19 cellular contexts compared by ENCODE assay signal in the genomic region with DNA sequence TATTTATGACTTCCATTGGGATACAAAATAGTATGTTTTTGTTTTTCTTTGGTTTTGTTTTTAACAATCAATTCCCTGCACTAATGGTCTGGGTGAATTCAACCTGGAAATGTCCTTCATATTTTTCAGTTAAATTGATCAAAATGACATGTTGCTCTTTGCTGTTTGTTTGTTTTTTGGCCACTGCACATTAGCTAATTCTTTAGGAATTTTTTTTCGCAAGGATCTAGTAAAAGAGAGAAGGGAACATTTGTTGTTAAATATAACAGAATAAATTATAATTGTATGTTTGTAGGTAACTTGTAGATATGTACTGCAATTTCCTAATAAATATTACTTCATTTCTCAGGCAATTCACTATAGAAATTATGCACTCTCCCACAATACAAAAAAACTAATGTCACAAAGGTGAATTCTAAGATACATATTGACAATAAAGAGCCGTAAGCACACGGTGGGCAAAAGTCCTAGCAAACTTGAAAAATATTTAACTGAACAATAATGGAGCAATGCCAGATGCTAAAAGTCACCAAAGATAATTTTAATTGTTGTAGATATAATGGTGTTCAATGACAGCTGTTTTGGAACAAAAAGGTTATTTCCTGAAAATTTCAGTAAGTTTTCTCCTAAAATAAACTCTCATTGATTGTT. TPM values are rescaled to one million over a fixed set of nuclear protein-coding genes. Genes with fewer than 3 reads are reported as not detected.
DNase-seq lines count a peak whose midpoint lies in the region; ATAC-seq, FAIRE-seq and TF ChIP-seq lines count a peak whose summit lies in the region.
"Had no signal": no experiment of that assay in that cellular context is flagged by ENCODE, and none has a peak within 500 bp of the region (broad histone marks: within the 10 kb centered on the region; RNA-seq: fewer than 3 reads in every experiment).

No MANE protein-coding gene starts in this region.

- H3K36me3 ChIP-seq in HEK293 (ENCODE audit: control insufficient read depth in 2 of 2, insufficient read depth in 1 of 2, low read length in 2 of 2) = no peaks in the 10 kb centered on the region; a peak in 1 of 3 replicates
- H3K36me3 ChIP-seq: BE2C had no signal

- no peak overlapping the region for H3K4me3 ChIP-seq in A549
- no peak overlapping the region for H3K4me3 ChIP-seq in HEK293 (ENCODE audit: low read depth, low read length)
- H3K4me3 ChIP-seq: GM12878, GM23248 had no signal

- no peak for TF ChIP-seq POLR2A in A549 (IDR thresholded peaks at IDR 0.05; ENCODE audit: low read length)

- POLR2A ChIA-PET in A549 (lab: Yijun Ruan, JAX) (no interaction called here), HEK293 (lab: Yijun Ruan, JAX) (no interaction called here)

- H3K27ac ChIP-seq in A549 (peak overlapping the region in 1 of 2 experiments; percentile 6; a peak in 1 of 6 replicates), HEK293 (ENCODE audit: extremely low read depth, low read depth, low read length) (no peak overlapping the region)
- H3K27ac ChIP-seq: C4-2B, GM23248 had no signal

- no peak for ATAC-seq in A549
- ATAC-seq: CD8-positive, alpha-beta T cell; GM12878; HCT116 had no signal

- TF ChIP-seq CTCF in A549 (IDR thresholded peaks at IDR 0.05) = no peak
- no peak for TF ChIP-seq CTCF in HEK293 (tag by site-specific recombination; IDR thresholded peaks at IDR 0.05)

- peak overlapping the region; percentile 55 for H3K4me2 ChIP-seq in A549

- WGBS in A549 (ENCODE audit: missing lambda C conversion rate) = 22% methylated on average over 3 of the region's 3 CpGs

- DNase-seq in A549 (ENCODE audit: low read depth in 1 of 2, low spot score in 1 of 2) (no peak), dermis blood vessel endothelial cell (peak; percentile 49), lung microvascular endothelial cell (ENCODE audit: low read depth in 2 of 2) (peak; percentile 19 to 82), superior temporal gyrus (ENCODE audit: extremely low spot score) (no peak), NCI-H2029 treated with DMSO at 0.1 percent for 48 hours (lab: John Stamatoyannopoulos, UW) (no peak)
- DNase-seq in effector CD4-positive, alpha-beta T cell = no peak
- DNase-seq in activated CD4-positive, CD25-positive, alpha-beta regulatory T cell (lab: John Stamatoyannopoulos, UW) = no peak
- DNase-seq: BE2C; CD8-positive, alpha-beta T cell; COR-L47; GM23248 had no signal

- CTCF ChIA-PET in A549 (lab: Yijun Ruan, JAX) (interaction anchor here (1.0 to 1.3 kb wide), 2 partner anchors 32 to 132 kb away, joined by 3 to 4 read pairs; no protein-coding TSS in a partner anchor), HEK293 (lab: Yijun Ruan, JAX) (interaction anchor here (0.7 kb wide), 1 partner anchor 132 kb away, joined by 3 read pairs; no protein-coding TSS in a partner anchor)

- no peak for FAIRE-seq in A549 (lab: Jason Lieb, UNC)
- FAIRE-seq: GM12878, GM18507, H54 had no signal

- peaks cover 38% of the 10 kb centered on the region for H3K4me1 ChIP-seq in A549
- 0 out of 2 replicates have a peak, but pooled peaks cover 2% of the 10 kb centered on the region for H3K4me1 ChIP-seq in HEK293 (ENCODE audit: control insufficient read depth, insufficient read depth, low read length)
- H3K4me1 ChIP-seq: BE2C had no signal

- H3K9me3 ChIP-seq in A549 (no peaks in the 10 kb centered on the region), HEK293 (ENCODE audit: control insufficient read depth, insufficient read depth, low read depth, low read length) (no peaks in the 10 kb centered on the region)
- H3K9me3 ChIP-seq: BE2C had no signal

- no peak for TF ChIP-seq RAD21 in A549 (conservative IDR thresholded peaks at IDR 0.05 in 1 of 2, IDR thresholded peaks at IDR 0.05 in 1 of 2)

- TF ChIP-seq EP300 in A549 (IDR thresholded peaks at IDR 0.05) = no peak

TF ChIP-seq in A549, 52 proteins besides CTCF, POLR2A, EP300 and RAD21 (continues in another document):
- no peak for TF ChIP-seq HMGXB4 (CRISPR knock-in tag; IDR thresholded peaks at IDR 0.05; ENCODE audit: borderline replicate concordance)
- no peak for TF ChIP-seq NPAS2 (CRISPR knock-in tag; IDR thresholded peaks at IDR 0.05; ENCODE audit: borderline replicate concordance)
- TF ChIP-seq, protein P1, sequence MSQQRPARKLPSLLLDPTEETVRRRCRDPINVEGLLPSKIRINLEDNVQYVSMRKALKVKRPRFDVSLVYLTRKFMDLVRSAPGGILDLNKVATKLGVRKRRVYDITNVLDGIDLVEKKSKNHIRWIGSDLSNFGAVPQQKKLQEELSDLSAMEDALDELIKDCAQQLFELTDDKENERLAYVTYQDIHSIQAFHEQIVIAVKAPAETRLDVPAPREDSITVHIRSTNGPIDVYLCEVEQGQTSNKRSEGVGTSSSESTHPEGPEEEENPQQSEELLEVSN (IDR thresholded peaks at IDR 0.05; ENCODE audit: borderline replicate concordance, low read depth) = no peak
- no peak for TF ChIP-seq RFX5 (IDR thresholded peaks at IDR 0.05)
- no peak for TF ChIP-seq MAFK (IDR thresholded peaks at IDR 0.05; ENCODE audit: partially characterized antibody)
- TF ChIP-seq SREBF2 (IDR thresholded peaks at IDR 0.05) = no peak
- TF ChIP-seq TFCP2L1 (CRISPR knock-in tag; IDR thresholded peaks at IDR 0.05) = no peak
- TF ChIP-seq, protein P2, sequence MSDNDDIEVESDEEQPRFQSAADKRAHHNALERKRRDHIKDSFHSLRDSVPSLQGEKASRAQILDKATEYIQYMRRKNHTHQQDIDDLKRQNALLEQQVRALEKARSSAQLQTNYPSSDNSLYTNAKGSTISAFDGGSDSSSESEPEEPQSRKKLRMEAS (IDR thresholded peaks at IDR 0.05) = no peak

TF ChIP-seq in HEK293, 187 proteins besides CTCF, POLR2A, EP300 and RAD21 (continues in another document):
- no peak for TF ChIP-seq ZNF549 (tag by site-specific recombination; IDR thresholded peaks at IDR 0.05)
- TF ChIP-seq SCRT2 (tag by site-specific recombination; IDR thresholded peaks at IDR 0.05) = peak; percentile 21; the same call in 1 of the 2 replicates
- TF ChIP-seq ZNF548 (tag by site-specific recombination; IDR thresholded peaks at IDR 0.05) = no peak
- TF ChIP-seq, protein P3, sequence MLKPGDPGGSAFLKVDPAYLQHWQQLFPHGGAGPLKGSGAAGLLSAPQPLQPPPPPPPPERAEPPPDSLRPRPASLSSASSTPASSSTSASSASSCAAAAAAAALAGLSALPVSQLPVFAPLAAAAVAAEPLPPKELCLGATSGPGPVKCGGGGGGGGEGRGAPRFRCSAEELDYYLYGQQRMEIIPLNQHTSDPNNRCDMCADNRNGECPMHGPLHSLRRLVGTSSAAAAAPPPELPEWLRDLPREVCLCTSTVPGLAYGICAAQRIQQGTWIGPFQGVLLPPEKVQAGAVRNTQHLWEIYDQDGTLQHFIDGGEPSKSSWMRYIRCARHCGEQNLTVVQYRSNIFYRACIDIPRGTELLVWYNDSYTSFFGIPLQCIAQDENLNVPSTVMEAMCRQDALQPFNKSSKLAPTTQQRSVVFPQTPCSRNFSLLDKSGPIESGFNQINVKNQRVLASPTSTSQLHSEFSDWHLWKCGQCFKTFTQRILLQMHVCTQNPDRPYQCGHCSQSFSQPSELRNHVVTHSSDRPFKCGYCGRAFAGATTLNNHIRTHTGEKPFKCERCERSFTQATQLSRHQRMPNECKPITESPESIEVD (tag by site-specific recombination; IDR thresholded peaks at IDR 0.05) = 0 out of 2 replicates have a peak, but pooled peaks have one; percentile 4
- TF ChIP-seq ZNF121 (tag by site-specific recombination; IDR thresholded peaks at IDR 0.05) = no peak
- no peak for TF ChIP-seq ZIC2 (tag by site-specific recombination; IDR thresholded peaks at IDR 0.05)
- no peak for TF ChIP-seq ZNF558 (tag by site-specific recombination; IDR thresholded peaks at IDR 0.05)
- no peak for TF ChIP-seq TSHZ1 (tag by site-specific recombination; IDR thresholded peaks at IDR 0.05; ENCODE audit: borderline replicate concordance)
- no peak for TF ChIP-seq ZNF211 (tag by site-specific recombination; IDR thresholded peaks at IDR 0.05; ENCODE audit: low read depth)

RNA-seq across cellular contexts. Expression of gene PPARG, which starts 21.4 kb away (rescaled TPM):
- 43.1 and 51.0 TPM in 2 replicates for polyA plus RNA-seq in A549 (2011; rRNA removed)
- polyA plus RNA-seq in A549 (2012; cell fraction: cytosol; rRNA removed) = 15.6 and 18.4 TPM in 2 replicates
- 8.5 and 10.5 TPM in 2 replicates for polyA plus RNA-seq in A549 (2012; cell fraction: nucleus; rRNA removed)
- 34.6 to 38.9 TPM (median 35.2 TPM) in 3 replicates for polyA plus RNA-seq in A549 (2017; fragmentation: RNase III; extraction: RNeasy Plus Mini Kit Qiagen cat#74134 plus additional on column Dnase treatment)
- polyA minus RNA-seq in A549 (2011; rRNA and poly(A)+ RNA removed) = 51.3 and 55.0 TPM in 2 replicates
- 57.7 and 69.4 TPM in 2 replicates for total RNA-seq in dermis blood vessel endothelial cell
- 42.7 and 77.8 TPM in 2 replicates for total RNA-seq in lung microvascular endothelial cell
- total RNA-seq: CD8-positive, alpha-beta T cell; G401 had no signal
- polyA plus RNA-seq: IgD-negative memory B cell had no signal

Comparison
In these comparisons a context has a peak if more than half of its experiments do, and no peak if none do; other contexts are left out.
1. DNase-seq: peak in dermis blood vessel endothelial cell (single experiment) and lung microvascular endothelial cell (2 of 2); none in A549 (0 of 2), effector CD4-positive, alpha-beta T cell (single experiment), superior temporal gyrus (single experiment), NCI-H2029 treated with DMSO at 0.1 percent for 48 hours (single experiment) and activated CD4-positive, CD25-positive, alpha-beta regulatory T cell (0 of 4).